9 cellular contexts compared by ENCODE assay signal in the genomic region with DNA sequence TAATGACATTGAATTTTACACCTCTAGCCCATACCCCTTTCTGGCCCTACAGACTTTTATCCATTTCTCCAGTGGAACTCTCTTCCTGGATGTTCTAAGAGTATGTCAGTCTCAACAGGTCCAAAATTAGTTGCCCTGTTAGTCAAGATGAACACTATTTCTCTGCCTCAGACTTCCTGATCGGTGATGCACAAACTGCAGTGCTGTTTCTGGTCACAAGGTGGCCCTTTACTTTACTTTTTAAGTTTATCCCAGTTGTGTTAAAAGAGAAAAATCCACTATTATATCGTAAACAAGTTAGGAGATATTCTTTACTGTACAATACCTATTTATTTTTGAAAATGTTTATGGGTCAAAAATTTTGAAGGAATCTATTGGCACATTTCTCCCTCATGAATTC. TPM values are rescaled to one million over a fixed set of nuclear protein-coding genes. Genes with fewer than 3 reads are reported as not detected.
A peak's percentile ranks its signal among the peaks of the same experiment; 100 is the strongest.
DNase-seq lines count a peak whose midpoint lies in the region; FAIRE-seq and TF ChIP-seq lines count a peak whose summit lies in the region.
"Had no signal": no experiment of that assay in that cellular context is flagged by ENCODE, and none has a peak within 500 bp of the region (broad histone marks: within the 10 kb centered on the region; RNA-seq: fewer than 3 reads in every experiment).

No MANE protein-coding gene starts in this region.

- H3K27ac ChIP-seq in OCI-LY7 (ENCODE audit: low read depth, low read length, poor library complexity, severe bottlenecking) (no peak overlapping the region), astrocyte (ENCODE audit: low read depth, low read length) (no peak overlapping the region)

- H3K36me3 ChIP-seq in HAP-1 (replicated peaks) (no peaks in the 10 kb centered on the region), OCI-LY7 (ENCODE audit: insufficient read depth, low read length) (no peaks in the 10 kb centered on the region), astrocyte (ENCODE audit: insufficient read depth, low read length) (no peaks in the 10 kb centered on the region)

- H2AFZ ChIP-seq in OCI-LY7 (ENCODE audit: low read length) (no peak overlapping the region; the same call in 1 of the 2 replicates), astrocyte (ENCODE audit: low read depth, low read length) (peak overlapping the region; percentile 41)

- no peaks in the 10 kb centered on the region for H3K4me1 Mint-ChIP-seq in astrocyte (ENCODE audit: low read depth, unreplicated experiment)
- H3K4me1 Mint-ChIP-seq: central memory CD8-positive, alpha-beta T cell had no signal

- TF ChIP-seq CTCF in OCI-LY7 (conservative IDR thresholded peaks at IDR 0.05; ENCODE audit: low read length) (peak; percentile 74), astrocyte (IDR thresholded peaks at IDR 0.05; ENCODE audit: insufficient read depth, low read depth, low read length) (peak; percentile 61)

- peaks cover 7% of the 10 kb centered on the region for H3K27me3 ChIP-seq in HAP-1 (ENCODE audit: low read depth)
- H3K27me3 ChIP-seq in astrocyte (ENCODE audit: insufficient read depth, low read length): no peaks in the 10 kb centered on the region

- no peaks in the 10 kb centered on the region for H4K20me1 ChIP-seq in OCI-LY7 (ENCODE audit: insufficient read depth, low read length)
- no peaks in the 10 kb centered on the region for H4K20me1 ChIP-seq in astrocyte (ENCODE audit: insufficient read depth, low read length)

- peaks cover 2% of the 10 kb centered on the region for H3K27me3 Mint-ChIP-seq in astrocyte (ENCODE audit: low read depth, unreplicated experiment)

- CTCF ChIA-PET in OCI-LY7 (lab: Charles Lee; ENCODE audit: unreplicated experiment): no interaction called here

- peak; percentile 87 for FAIRE-seq in astrocyte (lab: Jason Lieb, UNC)

- no peak overlapping the region for H3K4me2 ChIP-seq in OCI-LY7 (ENCODE audit: low read length)
- no peak overlapping the region for H3K4me2 ChIP-seq in astrocyte (ENCODE audit: low read length)

- H3K4me1 ChIP-seq in HAP-1 (no peaks in the 10 kb centered on the region), OCI-LY7 (ENCODE audit: insufficient read depth, low read length, poor library complexity, severe bottlenecking) (no peaks in the 10 kb centered on the region), astrocyte (ENCODE audit: insufficient read depth, low read length) (no peaks in the 10 kb centered on the region)

- no peak overlapping the region for H3K9ac ChIP-seq in astrocyte (ENCODE audit: low read length)

- H3K4me3 ChIP-seq in HAP-1: no peak overlapping the region
- H3K4me3 ChIP-seq in OCI-LY7 (ENCODE audit: low read depth, low read length, poor library complexity, severe bottlenecking): no peak overlapping the region
- no peak overlapping the region for H3K4me3 ChIP-seq in astrocyte (ENCODE audit: insufficient read depth, low read depth, low read length)

- H3K4me3 Mint-ChIP-seq in astrocyte (ENCODE audit: unreplicated experiment): no peak overlapping the region
- H3K4me3 Mint-ChIP-seq: central memory CD8-positive, alpha-beta T cell had no signal

- DNase-seq in SKM-1 (lab: John Stamatoyannopoulos, UW; ENCODE audit: unreplicated experiment): peak; percentile 1
- no peak for DNase-seq in SKM-1 treated with dmso at 0.1 percent for 144 hours (lab: John Stamatoyannopoulos, UW; ENCODE audit: unreplicated experiment)
- peak; percentile 39 to 64 for DNase-seq in HAP-1 (ENCODE audit: low spot score in 2 of 2)
- DNase-seq in OCI-LY7 (ENCODE audit: low spot score): peak; percentile 33
- no peak for DNase-seq in astrocyte (ENCODE audit: low read depth)
- DNase-seq in kidney glomerular epithelial cell (lab: John Stamatoyannopoulos, UW): peak; percentile 17
- peak; percentile 33 for DNase-seq in stromal cell of bone marrow (ENCODE audit: low read depth)
- no peak for DNase-seq in A172 (ENCODE audit: low spot score)

- no peak overlapping the region for H3K27ac Mint-ChIP-seq in astrocyte (ENCODE audit: unreplicated experiment)

- in situ Hi-C loops in HAP-1 (cut with MboI; ENCODE audit: low sequenced_read_pairs): loop anchor here (10.0 kb wide), 1 partner anchor 122 kb away; no protein-coding TSS in a partner anchor

- intact Hi-C loops in OCI-LY7 (cut with micrococcal nuclease; ENCODE audit: unreplicated experiment): loop anchor here (1.0 kb wide), 1 partner anchor 121 kb away; no protein-coding TSS in a partner anchor

- no peaks in the 10 kb centered on the region for H3K9me3 Mint-ChIP-seq in astrocyte (ENCODE audit: unreplicated experiment)
- H3K9me3 Mint-ChIP-seq: central memory CD8-positive, alpha-beta T cell had no signal

- H3K36me3 Mint-ChIP-seq in astrocyte (ENCODE audit: low read depth, unreplicated experiment): no peaks in the 10 kb centered on the region

- H3K9me3 ChIP-seq in HAP-1 (no peaks in the 10 kb centered on the region), OCI-LY7 (ENCODE audit: low read length) (no peaks in the 10 kb centered on the region), astrocyte (ENCODE audit: insufficient read depth, low read depth, low read length) (no peaks in the 10 kb centered on the region)

- H3K9me2 ChIP-seq in OCI-LY7 (ENCODE audit: insufficient read depth, low read length): no peaks in the 10 kb centered on the region

- POLR2A ChIA-PET in OCI-LY7 (lab: Charles Lee): no interaction called here

- H3K79me2 ChIP-seq in OCI-LY7 (ENCODE audit: insufficient read depth, low read depth, low read length): no peaks in the 10 kb centered on the region
- no peaks in the 10 kb centered on the region for H3K79me2 ChIP-seq in astrocyte (ENCODE audit: insufficient read depth, low read length)

- no TSS peak for BruUV-seq in OCI-LY7 (replicated peaks; lab: Mats Ljungman, UMichigan)

RNA-seq across cellular contexts. Expression of gene TCEAL7, which starts 13.1 kb away (rescaled TPM):
- not detected in 2 replicates for total RNA-seq in OCI-LY7 (2014; rRNA removed; shearing (Covaris generic))
- total RNA-seq in OCI-LY7 (2022): not detected in 2 replicates
- 7.6 and 9.4 TPM in 2 replicates for total RNA-seq in astrocyte
- total RNA-seq in A172 (2014; rRNA removed; shearing (Covaris generic)): 16.6 and 29.0 TPM in 2 replicates

RNA-seq across cellular contexts. Expression of gene TCEAL9, which starts 13.2 kb away (rescaled TPM):
- 1.2 and 2.0 TPM in 2 replicates for total RNA-seq in OCI-LY7 (2014; rRNA removed; shearing (Covaris generic))
- total RNA-seq in OCI-LY7 (2022) (not detected in 2 replicates), astrocyte (69.0 and 70.5 TPM in 2 replicates)
- 166 and 199 TPM in 2 replicates for total RNA-seq in A172 (2014; rRNA removed; shearing (Covaris generic))

RNA-seq across cellular contexts. Expression of gene BEX2, which starts 32.3 kb away (rescaled TPM):
- total RNA-seq in OCI-LY7 (2014; rRNA removed; shearing (Covaris generic)): 4.9 and 7.5 TPM in 2 replicates
- total RNA-seq in OCI-LY7 (2022) (4.4 and 5.7 TPM in 2 replicates), astrocyte (10.0 and 12.6 TPM in 2 replicates)
- total RNA-seq in A172 (2014; rRNA removed; shearing (Covaris generic)): 0.76 and 2.6 TPM in 2 replicates

RNA-seq across cellular contexts. Expression of gene BEX3, which starts 33.2 kb away (rescaled TPM):
- not detected in 2 replicates for total RNA-seq in OCI-LY7 (2014; rRNA removed; shearing (Covaris generic))
- total RNA-seq in OCI-LY7 (2022): not detected in 2 replicates
- 221 and 241 TPM in 2 replicates for total RNA-seq in astrocyte
- total RNA-seq in A172 (2014; rRNA removed; shearing (Covaris generic)): 187 and 228 TPM in 2 replicates

Comparison
In these comparisons a context has a peak if more than half of its experiments do, and no peak if none do; other contexts are left out.
1. DNase-seq: peak in SKM-1 (single experiment), HAP-1 (2 of 2), OCI-LY7 (single experiment), kidney glomerular epithelial cell (single experiment) and stromal cell of bone marrow (single experiment); none in SKM-1 treated with dmso at 0.1 percent for 144 hours (single experiment), astrocyte (single experiment) and A172 (single experiment).
2. RNA of gene TCEAL9, which starts 13.2 kb away (total RNA-seq): 166 to 199 TPM in A172 and 69.0 to 70.5 TPM in astrocyte; 1.2 to 2.0 TPM in OCI-LY7; every median in the first group is over 10 times any median in the second.